ENCODE assay signal across 26 cellular contexts in the genomic region with DNA sequence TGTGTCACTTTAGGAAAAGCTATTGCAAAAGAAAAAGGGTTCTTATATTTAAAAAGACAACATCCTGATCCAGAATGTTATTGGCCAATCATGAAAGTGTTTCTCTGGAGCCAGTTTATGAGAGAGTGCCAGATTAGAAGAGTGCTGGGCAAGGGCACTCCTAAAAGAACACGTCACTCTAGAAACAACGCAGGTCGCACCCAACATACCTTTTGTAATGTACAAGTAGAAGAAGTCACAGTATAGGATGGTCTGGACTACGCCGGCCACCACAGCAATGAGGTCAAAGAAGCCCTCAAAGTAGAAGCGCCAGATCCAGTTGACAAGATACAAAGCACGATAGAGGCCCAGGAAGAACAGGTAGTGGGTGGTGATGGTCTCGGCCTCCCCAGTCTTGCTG.
"Had no signal": no experiment of that assay in that cellular context is flagged by ENCODE, and none has a peak within 500 bp of the region (broad histone marks: within the 10 kb centered on the region; RNA-seq: fewer than 3 reads in every experiment).

No MANE protein-coding gene starts in this region.

- H3K27me3 Mint-ChIP-seq: activated CD4-positive, alpha-beta memory T cell treated with anti-CD3 and anti-CD28 coated beads for 36 hours; activated CD4-positive, alpha-beta T cell treated with anti-CD3 and anti-CD28 coated beads, Interleukin-2, amount 10 ng/mL, durations not matched to agents 7 days and 5 days; activated naive CD8-positive, alpha-beta T cell; T-cell had no signal

- H3K4me1 Mint-ChIP-seq: T-cell had no signal

- H3K27ac ChIP-seq: brain microvascular endothelial cell, cardiac muscle cell, SK-N-MC, VCaP had no signal

- DNase-seq: activated CD4-positive, alpha-beta memory T cell treated with anti-CD3 and anti-CD28 coated beads for 36 hours; activated CD4-positive, alpha-beta T cell treated with anti-CD3 and anti-CD28 coated beads, Interleukin-2, amount 10 ng/mL, durations not matched to agents 7 days and 5 days; activated CD4-positive, CD25-positive, alpha-beta regulatory T cell; activated CD8-positive, alpha-beta memory T cell treated with anti-CD3 and anti-CD28 coated beads for 24 hours; activated effector memory CD4-positive, alpha-beta T cell treated with Interleukin-2 at 50 U/mL for 16 hours; activated naive CD4-positive, alpha-beta T cell; amygdala; brain microvascular endothelial cell; cerebellar nuclear complex; Kasumi-1; KBM-7; NCI-H1048; NCI-H1417; NCI-H1930; NCI-H2171; NCI-H226; NCI-H526; NCI-H82; RPMI8226; T-cell had no signal

- ATAC-seq: Right ventricle myocardium inferior, T-cell had no signal

- H3K4me3 ChIP-seq: cardiac muscle cell, SK-N-MC had no signal

- H3K27me3 ChIP-seq: brain microvascular endothelial cell, cardiac muscle cell had no signal

- H3K27ac Mint-ChIP-seq: activated CD4-positive, alpha-beta memory T cell treated with anti-CD3 and anti-CD28 coated beads for 36 hours; activated CD4-positive, alpha-beta T cell treated with anti-CD3 and anti-CD28 coated beads, Interleukin-2, amount 10 ng/mL, durations not matched to agents 7 days and 5 days; activated naive CD8-positive, alpha-beta T cell; activated T-helper 1 cell treated with anti-CD3 and anti-CD28 coated beads, Interleukin-12 subunit alpha, Interleukin-12 subunit beta, Interleukin-2, Interleukin-4 antibody, amounts not matched to agents 30 ng/mL and 10 ng/mL and 1 ng/mL, durations not matched to agents 14 hours and 24 hours and 36 hours; T-cell had no signal

- H3K4me3 Mint-ChIP-seq: activated CD4-positive, alpha-beta memory T cell treated with anti-CD3 and anti-CD28 coated beads for 36 hours; activated CD4-positive, alpha-beta T cell treated with anti-CD3 and anti-CD28 coated beads, Interleukin-2, amount 10 ng/mL, durations not matched to agents 7 days and 5 days; activated naive CD8-positive, alpha-beta T cell; activated T-helper 1 cell treated with anti-CD3 and anti-CD28 coated beads, Interleukin-12 subunit alpha, Interleukin-12 subunit beta, Interleukin-2, Interleukin-4 antibody, amounts not matched to agents 30 ng/mL and 10 ng/mL and 1 ng/mL, durations not matched to agents 14 hours and 24 hours and 36 hours; T-cell had no signal

- H3K9me3 Mint-ChIP-seq: activated CD4-positive, alpha-beta memory T cell treated with anti-CD3 and anti-CD28 coated beads for 36 hours; activated CD4-positive, alpha-beta T cell treated with anti-CD3 and anti-CD28 coated beads, Interleukin-2, amount 10 ng/mL, durations not matched to agents 7 days and 5 days; activated T-helper 1 cell treated with anti-CD3 and anti-CD28 coated beads, Interleukin-12 subunit alpha, Interleukin-12 subunit beta, Interleukin-2, Interleukin-4 antibody, amounts not matched to agents 30 ng/mL and 10 ng/mL and 1 ng/mL, durations not matched to agents 14 hours and 24 hours and 36 hours; T-cell had no signal
